ENCODE assay signal across 19 cellular contexts in the genomic region with DNA sequence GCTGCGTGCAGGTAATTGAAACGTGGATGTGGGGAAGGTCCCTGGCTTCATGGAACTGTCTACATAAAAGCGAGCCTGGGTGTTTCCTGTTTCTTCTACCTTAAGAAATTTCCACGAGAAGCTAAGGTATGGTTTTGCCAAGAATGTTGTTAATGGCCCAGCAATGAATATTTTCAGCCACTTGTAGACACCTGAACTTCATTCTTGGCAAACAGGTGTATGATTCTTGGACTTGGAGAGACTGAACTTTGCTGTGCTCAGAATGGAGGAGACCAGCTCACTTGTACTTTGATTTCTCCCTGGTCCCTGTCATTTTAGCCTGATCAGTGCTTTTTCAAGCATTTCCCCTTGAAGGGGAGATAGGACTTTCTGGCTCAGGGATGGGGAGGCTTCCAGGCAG.
"Had no signal": no experiment of that assay in that cellular context is flagged by ENCODE, and none has a peak within 500 bp of the region (broad histone marks: within the 10 kb centered on the region; RNA-seq: fewer than 3 reads in every experiment).

No MANE protein-coding gene starts in this region.

- H3K4me3 Mint-ChIP-seq: activated T-cell treated with anti-CD3 and anti-CD28 coated beads, Interleukin-2, amount 50 U/mL, for 24 hours; dendritic cell treated with granulocyte-macrophage colony-stimulating factor and Interleukin-4, amounts not matched to agents 40 ng/mL and 50 ng/mL, for 4 days; memory B cell; natural killer cell had no signal

- H3K27me3 Mint-ChIP-seq: activated T-cell treated with anti-CD3 and anti-CD28 coated beads, Interleukin-2, amount 50 U/mL, for 24 hours; memory B cell had no signal

- H3K9me3 Mint-ChIP-seq: activated naive CD4-positive, alpha-beta T cell treated with anti-CD3 and anti-CD28 coated beads, Interleukin-2, amount 50 U/mL, for 72 hours; activated T-cell treated with anti-CD3 and anti-CD28 coated beads, Interleukin-2, amount 50 U/mL, for 24 hours; dendritic cell treated with granulocyte-macrophage colony-stimulating factor and Interleukin-4, amounts not matched to agents 40 ng/mL and 50 ng/mL, for 4 days; memory B cell; natural killer cell had no signal

- H3K36me3 Mint-ChIP-seq: activated naive CD4-positive, alpha-beta T cell treated with anti-CD3 and anti-CD28 coated beads, Interleukin-2, amount 50 U/mL, for 72 hours; memory B cell; natural killer cell had no signal

- H3K36me3 ChIP-seq: brain microvascular endothelial cell, gastrocnemius medialis, right atrium auricular region had no signal

- DNase-seq: activated CD4-positive, alpha-beta T cell treated with anti-CD3 and anti-CD28 coated beads, Interleukin-2, amount 50 U/mL, for 4 hours; activated CD4-positive, CD25-positive, alpha-beta regulatory T cell; activated effector memory CD4-positive, alpha-beta T cell treated with Interleukin-2 at 50 U/mL for 16 hours; activated T-cell treated with anti-CD3 and anti-CD28 coated beads, Interleukin-2, amount 50 U/mL, for 24 hours; amygdala; brain microvascular endothelial cell; effector memory CD4-positive, alpha-beta T cell; gastrocnemius medialis; left colon; natural killer cell; nucleus accumbens; SIG-M5; stimulated activated CD4-positive, alpha-beta T cell treated with anti-CD3 and anti-CD28 coated beads, Interleukin-4, amount 100 ng/mL, for 24 hours; stimulated activated naive CD4-positive, alpha-beta T cell had no signal

- H3K27me3 ChIP-seq: brain microvascular endothelial cell, gastrocnemius medialis, right atrium auricular region had no signal

- ATAC-seq: activated naive CD4-positive, alpha-beta T cell treated with anti-CD3 and anti-CD28 coated beads, Interleukin-2, amount 50 U/mL, for 72 hours; gastrocnemius medialis; left colon; natural killer cell had no signal

- H3K27ac ChIP-seq: brain microvascular endothelial cell, gastrocnemius medialis, right atrium auricular region, skin epidermis had no signal

- H3K9me3 ChIP-seq: gastrocnemius medialis, right atrium auricular region had no signal

- H3K4me3 ChIP-seq: gastrocnemius medialis, right atrium auricular region, skin epidermis had no signal

- H3K27ac Mint-ChIP-seq: activated T-cell treated with anti-CD3 and anti-CD28 coated beads, Interleukin-2, amount 50 U/mL, for 24 hours; dendritic cell treated with granulocyte-macrophage colony-stimulating factor and Interleukin-4, amounts not matched to agents 40 ng/mL and 50 ng/mL, for 4 days; memory B cell had no signal
